25 cellular contexts compared by ENCODE assay signal in genomic region chr17:34527121-34527907, GRCh38. TPM values are rescaled to one million over a fixed set of nuclear protein-coding genes. Genes with fewer than 3 reads are reported as not detected.
"Had no signal": no experiment of that assay in that cellular context is flagged by ENCODE, and none has a peak within 500 bp of the region (broad histone marks: within the 10 kb centered on the region; RNA-seq: fewer than 3 reads in every experiment).

No MANE protein-coding gene starts in this region.

- H3K9me3 Mint-ChIP-seq: nephron progenitor cell; stimulated activated naive CD8-positive, alpha-beta T cell treated with anti-CD3 and anti-CD28 coated beads, Interleukin-15, amount 100 ng/mL, for 72 hours had no signal

- H3K4me1 ChIP-seq: colonic mucosa, gastroesophageal sphincter, left ventricle myocardium inferior, sigmoid colon, testis, upper lobe of right lung, vagina had no signal

- H3K27ac ChIP-seq: colonic mucosa, gastroesophageal sphincter, left ventricle myocardium inferior, sigmoid colon, skin epidermis, testis, tibial nerve, upper lobe of right lung, vagina had no signal

- DNase-seq: colonic mucosa; effector CD8-positive, alpha-beta T cell; left ventricle myocardium inferior; mesenchymal stem cell; naive thymus-derived CD4-positive, alpha-beta T cell; nephron progenitor cell; sigmoid colon; stimulated activated CD4-positive, alpha-beta T cell treated with anti-CD3 and anti-CD28 coated beads, Interleukin-2, amount 100 ng/mL, for 24 hours; stimulated activated CD4-positive, alpha-beta T cell treated with anti-CD3 and anti-CD28 coated beads, Interleukin-4, amount 100 ng/mL, for 4 hours; stimulated activated naive B cell treated with anti-CD40 and anti-IgM and Interleukin-4, amounts not matched to agents 10 μg/mL and 1 μg/mL and 100 μg/mL, for 72 hours; stimulated activated naive CD8-positive, alpha-beta T cell treated with anti-CD3 and anti-CD28 coated beads, Interleukin-15, amount 100 ng/mL, for 72 hours; testis; upper lobe of right lung had no signal

- H3K36me3 Mint-ChIP-seq: naive thymus-derived CD4-positive, alpha-beta T cell; stimulated activated naive B cell treated with anti-CD40 and anti-IgM and Interleukin-4, amounts not matched to agents 10 μg/mL and 1 μg/mL and 100 μg/mL, for 72 hours had no signal

- H3K27ac Mint-ChIP-seq: nephron progenitor cell; stimulated activated naive B cell treated with anti-CD40 and anti-IgM and Interleukin-4, amounts not matched to agents 10 μg/mL and 1 μg/mL and 100 μg/mL, for 72 hours had no signal

- H3K4me1 Mint-ChIP-seq: nephron progenitor cell; stimulated activated naive CD8-positive, alpha-beta T cell treated with anti-CD3 and anti-CD28 coated beads, Interleukin-15, amount 100 ng/mL, for 72 hours had no signal

- H3K9me3 ChIP-seq: colonic mucosa, gastroesophageal sphincter, left ventricle myocardium inferior, sigmoid colon, testis, tibial nerve, upper lobe of right lung, vagina had no signal

- H3K27me3 ChIP-seq: testis, tibial nerve, vagina had no signal

- ATAC-seq: esophagus mucosa; gastroesophageal sphincter; naive thymus-derived CD4-positive, alpha-beta T cell; stimulated activated naive CD8-positive, alpha-beta T cell treated with anti-CD3 and anti-CD28 coated beads, Interleukin-15, amount 100 ng/mL, for 72 hours; upper lobe of right lung had no signal

- H3K4me3 Mint-ChIP-seq: naive thymus-derived CD4-positive, alpha-beta T cell; nephron progenitor cell; stimulated activated naive B cell treated with anti-CD40 and anti-IgM and Interleukin-4, amounts not matched to agents 10 μg/mL and 1 μg/mL and 100 μg/mL, for 72 hours; stimulated activated naive CD8-positive, alpha-beta T cell treated with anti-CD3 and anti-CD28 coated beads, Interleukin-15, amount 100 ng/mL, for 72 hours had no signal

- H3K36me3 ChIP-seq: colonic mucosa, gastroesophageal sphincter, left ventricle myocardium inferior, sigmoid colon, tibial nerve, upper lobe of right lung, vagina had no signal

- H3K4me3 ChIP-seq: colonic mucosa, gastroesophageal sphincter, left ventricle myocardium inferior, lung, sigmoid colon, skin epidermis, testis, tibial nerve, upper lobe of right lung, vagina had no signal

RNA-seq across cellular contexts. Expression of gene TMEM132E, which starts 52.1 kb away (rescaled TPM):
- total RNA-seq: dermis microvascular lymphatic vessel endothelial cell, esophagus mucosa, fibroblast of lung, mononuclear cell, osteocyte, pulmonary artery endothelial cell, sigmoid colon, vagina had no signal
- polyA plus RNA-seq: fibroblast of lung, keratinocyte had no signal
